Comparison of ENCODE assay signal across 23 cellular contexts in genomic region chr2:75552222-75552621, GRCh38. TPM values are rescaled to one million over a fixed set of nuclear protein-coding genes. Genes with fewer than 3 reads are reported as not detected.
"Had no signal": no experiment of that assay in that cellular context is flagged by ENCODE, and none has a peak within 500 bp of the region (broad histone marks: within the 10 kb centered on the region; RNA-seq: fewer than 3 reads in every experiment).

No MANE protein-coding gene starts in this region.

- H3K27ac ChIP-seq: KMS-11, SJSA1 had no signal

- FAIRE-seq: K562, RCC 7860 had no signal

- DNase-seq: Kasumi-1, MM.1S, NCI-H1092 treated with DMSO at 0.1 percent for 48 hours, NCI-H1436, NCI-H187, NCI-H2029, NCI-H2081 treated with DMSO at 0.1 percent for 48 hours, NCI-H2171, NCI-H226, NCI-H446, NCI-H510A, NCI-H524 treated with DMSO at 0.1 percent for 48 hours, NCI-H69, NCI-H774, Right ventricle myocardium superior, RPMI8226, SIG-M5, SK-N-SH had no signal

- ATAC-seq: K562 had no signal

- H3K9me3 ChIP-seq: SJSA1, SK-N-SH had no signal

- H3K9ac ChIP-seq: KMS-11, SK-N-SH had no signal

- H3K27me3 ChIP-seq: SJSA1 had no signal

- H3K4me3 ChIP-seq: K562, SJSA1 had no signal

- H3K4me2 ChIP-seq: KMS-11, SK-N-SH had no signal

RNA-seq across cellular contexts. Expression of gene EVA1A, which starts 8.5 kb away (rescaled TPM):
- total RNA-seq: K562 had no signal
- polyA plus RNA-seq: IgD-negative memory B cell, K562 had no signal
